In genomic region chr2:190882327-190882766, GRCh38 we compare ENCODE assay signal across 1 cellular context.
TF ChIP-seq lines count a peak whose summit lies in the region.

No MANE protein-coding gene starts in this region.

TF ChIP-seq in HepG2, 621 proteins besides CTCF, POLR2A, EP300 and RAD21 (continued from another document):
- TF ChIP-seq, protein P1, sequence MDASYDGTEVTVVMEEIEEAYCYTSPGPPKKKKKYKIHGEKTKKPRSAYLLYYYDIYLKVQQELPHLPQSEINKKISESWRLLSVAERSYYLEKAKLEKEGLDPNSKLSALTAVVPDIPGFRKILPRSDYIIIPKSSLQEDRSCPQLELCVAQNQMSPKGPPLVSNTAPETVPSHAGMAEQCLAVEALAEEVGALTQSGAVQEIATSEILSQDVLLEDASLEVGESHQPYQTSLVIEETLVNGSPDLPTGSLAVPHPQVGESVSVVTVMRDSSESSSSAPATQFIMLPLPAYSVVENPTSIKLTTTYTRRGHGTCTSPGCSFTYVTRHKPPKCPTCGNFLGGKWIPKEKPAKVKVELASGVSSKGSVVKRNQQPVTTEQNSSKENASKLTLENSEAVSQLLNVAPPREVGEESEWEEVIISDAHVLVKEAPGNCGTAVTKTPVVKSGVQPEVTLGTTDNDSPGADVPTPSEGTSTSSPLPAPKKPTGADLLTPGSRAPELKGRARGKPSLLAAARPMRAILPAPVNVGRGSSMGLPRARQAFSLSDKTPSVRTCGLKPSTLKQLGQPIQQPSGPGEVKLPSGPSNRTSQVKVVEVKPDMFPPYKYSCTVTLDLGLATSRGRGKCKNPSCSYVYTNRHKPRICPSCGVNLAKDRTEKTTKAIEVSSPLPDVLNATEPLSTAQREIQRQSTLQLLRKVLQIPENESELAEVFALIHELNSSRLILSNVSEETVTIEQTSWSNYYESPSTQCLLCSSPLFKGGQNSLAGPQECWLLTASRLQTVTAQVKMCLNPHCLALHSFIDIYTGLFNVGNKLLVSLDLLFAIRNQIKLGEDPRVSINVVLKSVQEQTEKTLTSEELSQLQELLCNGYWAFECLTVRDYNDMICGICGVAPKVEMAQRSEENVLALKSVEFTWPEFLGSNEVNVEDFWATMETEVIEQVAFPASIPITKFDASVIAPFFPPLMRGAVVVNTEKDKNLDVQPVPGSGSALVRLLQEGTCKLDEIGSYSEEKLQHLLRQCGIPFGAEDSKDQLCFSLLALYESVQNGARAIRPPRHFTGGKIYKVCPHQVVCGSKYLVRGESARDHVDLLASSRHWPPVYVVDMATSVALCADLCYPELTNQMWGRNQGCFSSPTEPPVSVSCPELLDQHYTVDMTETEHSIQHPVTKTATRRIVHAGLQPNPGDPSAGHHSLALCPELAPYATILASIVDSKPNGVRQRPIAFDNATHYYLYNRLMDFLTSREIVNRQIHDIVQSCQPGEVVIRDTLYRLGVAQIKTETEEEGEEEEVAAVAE (CRISPR knock-in tag; IDR thresholded peaks at IDR 0.05; ENCODE audit: borderline replicate concordance): 0 out of 2 replicates have a peak, but pooled peaks have one; percentile 0
- peak; percentile 73; the same call in 1 of the 2 replicates for TF ChIP-seq ARID2 (CRISPR knock-in tag; IDR thresholded peaks at IDR 0.05; ENCODE audit: borderline replicate concordance)
- TF ChIP-seq, protein P2, sequence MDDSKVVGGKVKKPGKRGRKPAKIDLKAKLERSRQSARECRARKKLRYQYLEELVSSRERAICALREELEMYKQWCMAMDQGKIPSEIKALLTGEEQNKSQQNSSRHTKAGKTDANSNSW (CRISPR knock-in tag; IDR thresholded peaks at IDR 0.05; ENCODE audit: borderline replicate concordance): no peak
